In the genomic region with DNA sequence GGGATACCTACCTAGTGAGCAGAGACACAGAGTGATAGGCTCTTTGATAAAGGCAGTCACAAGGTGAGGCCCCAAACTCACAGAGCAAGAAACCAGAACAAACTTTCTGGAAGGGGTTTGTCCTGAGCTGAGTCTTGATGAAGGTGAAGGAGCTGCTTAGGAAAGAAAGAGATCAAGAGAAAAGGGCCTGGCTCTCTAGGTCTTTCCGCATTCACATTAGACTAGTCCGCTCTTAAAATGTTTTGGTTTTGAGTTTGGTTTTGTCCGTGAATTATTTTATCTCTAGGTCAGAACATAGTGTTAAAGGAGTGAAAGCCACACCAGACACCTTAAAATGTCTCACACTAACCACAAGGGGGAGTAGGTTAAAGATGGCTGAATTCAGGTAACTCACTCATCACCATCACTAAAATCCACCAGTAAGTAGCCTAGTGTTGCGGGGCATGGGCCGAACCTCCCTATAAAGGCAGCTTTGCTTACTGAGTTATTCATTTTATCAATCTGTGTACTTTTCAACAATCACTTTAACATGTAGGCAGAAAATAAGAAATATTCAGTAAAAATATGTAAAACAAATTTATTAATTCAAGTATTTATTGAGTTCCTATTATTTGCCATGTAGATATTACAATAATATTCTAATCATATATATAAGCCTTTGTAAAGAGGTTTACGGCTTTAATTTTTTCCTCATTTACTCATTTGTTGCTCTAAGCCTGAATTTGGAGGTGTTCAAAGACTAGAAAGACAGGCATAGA, we compare ENCODE assay signal across 1 cellular context.
TF ChIP-seq lines count a peak whose summit lies in the region.

No MANE protein-coding gene starts in this region.

TF ChIP-seq in K562, 482 proteins besides CTCF, POLR2A, EP300 and RAD21 (continued from another document):
- TF ChIP-seq, protein P1, sequence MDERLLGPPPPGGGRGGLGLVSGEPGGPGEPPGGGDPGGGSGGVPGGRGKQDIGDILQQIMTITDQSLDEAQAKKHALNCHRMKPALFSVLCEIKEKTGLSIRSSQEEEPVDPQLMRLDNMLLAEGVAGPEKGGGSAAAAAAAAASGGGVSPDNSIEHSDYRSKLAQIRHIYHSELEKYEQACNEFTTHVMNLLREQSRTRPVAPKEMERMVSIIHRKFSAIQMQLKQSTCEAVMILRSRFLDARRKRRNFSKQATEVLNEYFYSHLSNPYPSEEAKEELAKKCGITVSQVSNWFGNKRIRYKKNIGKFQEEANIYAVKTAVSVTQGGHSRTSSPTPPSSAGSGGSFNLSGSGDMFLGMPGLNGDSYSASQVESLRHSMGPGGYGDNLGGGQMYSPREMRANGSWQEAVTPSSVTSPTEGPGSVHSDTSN (CRISPR knock-in tag; IDR thresholded peaks at IDR 0.05; ENCODE audit: low read depth) = no peak
- TF ChIP-seq, protein P1 (tag; conservative IDR thresholded peaks at IDR 0.05; ENCODE audit: low read depth) = peak; percentile 59
- TF ChIP-seq, protein P2, sequence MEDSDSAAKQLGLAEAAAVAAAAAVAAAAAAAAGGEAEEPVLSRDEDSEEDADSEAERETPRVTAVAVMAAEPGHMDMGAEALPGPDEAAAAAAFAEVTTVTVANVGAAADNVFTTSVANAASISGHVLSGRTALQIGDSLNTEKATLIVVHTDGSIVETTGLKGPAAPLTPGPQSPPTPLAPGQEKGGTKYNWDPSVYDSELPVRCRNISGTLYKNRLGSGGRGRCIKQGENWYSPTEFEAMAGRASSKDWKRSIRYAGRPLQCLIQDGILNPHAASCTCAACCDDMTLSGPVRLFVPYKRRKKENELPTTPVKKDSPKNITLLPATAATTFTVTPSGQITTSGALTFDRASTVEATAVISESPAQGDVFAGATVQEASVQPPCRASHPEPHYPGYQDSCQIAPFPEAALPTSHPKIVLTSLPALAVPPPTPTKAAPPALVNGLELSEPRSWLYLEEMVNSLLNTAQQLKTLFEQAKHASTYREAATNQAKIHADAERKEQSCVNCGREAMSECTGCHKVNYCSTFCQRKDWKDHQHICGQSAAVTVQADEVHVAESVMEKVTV (CRISPR knock-in tag; IDR thresholded peaks at IDR 0.05) = no peak
- TF ChIP-seq JUND (IDR thresholded peaks at IDR 0.05; ENCODE audit: borderline replicate concordance, low read depth, low read length) = peak; percentile 18; the same call in 1 of the 2 replicates
- no peak for TF ChIP-seq JUND (tag; IDR thresholded peaks at IDR 0.05; ENCODE audit: borderline replicate concordance, low read depth, low read length)
